In the genomic region with DNA sequence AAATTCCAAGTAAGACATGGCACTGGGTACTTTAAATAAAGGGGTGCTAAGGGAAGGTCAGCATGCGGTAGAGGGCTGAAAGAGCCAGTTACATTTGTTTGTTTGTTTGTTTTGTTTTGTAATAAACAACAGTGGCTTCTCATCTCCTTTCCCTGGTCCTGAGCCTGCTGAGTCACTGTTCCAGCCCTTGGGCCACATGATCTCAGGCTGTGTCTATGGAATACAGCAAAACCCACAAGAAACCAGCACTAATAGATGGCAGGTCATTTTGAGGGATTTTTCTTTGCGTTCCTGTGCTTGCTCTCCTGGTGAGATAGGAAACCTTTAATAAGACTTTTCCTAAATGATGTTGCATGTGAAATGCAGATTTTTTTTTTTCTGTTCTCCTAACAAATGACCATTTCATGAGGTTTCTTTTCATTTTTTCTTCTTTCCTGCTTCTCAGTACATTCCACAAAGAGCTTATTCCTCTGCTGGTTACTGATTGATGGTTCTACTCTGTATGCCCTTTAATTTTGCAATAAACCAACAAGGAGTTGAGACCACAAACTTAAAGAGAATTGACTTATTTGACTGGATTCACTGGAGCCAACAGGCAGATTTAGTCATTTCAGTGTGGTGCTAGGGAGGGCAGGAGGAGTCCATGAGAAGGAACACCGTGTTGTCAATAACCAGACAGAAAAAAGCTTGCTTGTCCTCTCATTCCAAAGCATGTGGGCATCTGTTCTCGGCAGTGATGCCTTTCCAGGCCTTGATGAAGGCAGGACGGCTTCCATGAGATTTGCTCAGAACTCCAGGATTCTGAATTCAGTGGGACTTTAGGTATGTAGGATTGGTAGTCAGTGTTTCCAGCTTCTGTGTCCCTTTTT, we compare ENCODE assay signal across 9 cellular contexts.
DNase-seq lines count a peak whose midpoint lies in the region; ATAC-seq and TF ChIP-seq lines count a peak whose summit lies in the region.
"Had no signal": no experiment of that assay in that cellular context is flagged by ENCODE, and none has a peak within 500 bp of the region (broad histone marks: within the 10 kb centered on the region; RNA-seq: fewer than 3 reads in every experiment).

No MANE protein-coding gene starts in this region.

- H4K91ac ChIP-seq in mesenchymal stem cell (ENCODE audit: low read length) = no peak overlapping the region

- H3K27ac ChIP-seq in mesenchymal stem cell (ENCODE audit: low read length, poor library complexity, severe bottlenecking) = peak overlapping the region; percentile 87

- peak overlapping the region; percentile 56 to 96 for H2BK12ac ChIP-seq in mesenchymal stem cell (ENCODE audit: low read length in 2 of 2)

- no peaks in the 10 kb centered on the region for H3K36me3 ChIP-seq in mesenchymal stem cell (ENCODE audit: control insufficient read depth in 1 of 2, insufficient read depth in 2 of 2, low read depth in 1 of 2, low read length in 2 of 2)

- H3K4ac ChIP-seq in mesenchymal stem cell (ENCODE audit: low read depth in 1 of 2, low read length in 2 of 2) = peak overlapping the region in 1 of 2 experiments; percentile 71

- H2BK120ac ChIP-seq in mesenchymal stem cell (ENCODE audit: low read depth, low read length) = peak overlapping the region; percentile 92

- ATAC-seq in GM21515 (IDR thresholded peaks at IDR 0.05; ENCODE audit: unreplicated experiment) = no peak
- no peak for ATAC-seq in HG02678 (IDR thresholded peaks at IDR 0.05; ENCODE audit: unreplicated experiment)

- TF ChIP-seq CTCF in HFF-Myc (IDR thresholded peaks at IDR 0.05; ENCODE audit: low read depth, low read length, missing control alignments) (no peak), astrocyte of the spinal cord (IDR thresholded peaks at IDR 0.05; ENCODE audit: low read depth, low read length) (no peak)

- DNase-seq in AG08396 (ENCODE audit: low spot score) = peak; percentile 50
- DNase-seq in HFF-Myc (ENCODE audit: extremely low read depth, low read depth) = peak; percentile 43
- DNase-seq in astrocyte of the spinal cord (ENCODE audit: low read depth, low spot score) = peak; percentile 87
- peak; percentile 90 for DNase-seq in mesenchymal stem cell
- no peak for DNase-seq in activated CD4-positive, alpha-beta T cell treated with anti-CD3 and anti-CD28 coated beads, Interleukin-2, amount 50 U/mL, for 1 hour
- no peak for DNase-seq in activated effector memory CD4-positive, alpha-beta T cell treated with anti-CD3 and anti-CD28 coated beads, Interleukin-2, amount 50 U/mL, for 16 hours
- DNase-seq: GOT3 had no signal

- H3K4me2 ChIP-seq in mesenchymal stem cell (ENCODE audit: low read length, poor library complexity, severe bottlenecking) = no peak overlapping the region

- no peak overlapping the region for H2AFZ ChIP-seq in mesenchymal stem cell (ENCODE audit: low read depth, low read length)

- in situ Hi-C loops in astrocyte of the spinal cord (cut with HindIII; ENCODE audit: low sequenced_read_pairs) = no loop called here

- no peaks in the 10 kb centered on the region for H3K79me1 ChIP-seq in mesenchymal stem cell (replicated peaks; ENCODE audit: low read length, poor library complexity, severe bottlenecking)

- H3K23ac ChIP-seq in mesenchymal stem cell (ENCODE audit: low read length in 2 of 2) = no peak overlapping the region

- H3K27me3 ChIP-seq in mesenchymal stem cell (ENCODE audit: control insufficient read depth in 1 of 2, insufficient read depth in 1 of 2, low read length in 2 of 2) = no peaks in the 10 kb centered on the region

- H2BK5ac ChIP-seq in mesenchymal stem cell (ENCODE audit: low read depth, low read length, poor library complexity, severe bottlenecking) = peak overlapping the region; percentile 69

- H3K9me3 ChIP-seq in mesenchymal stem cell (ENCODE audit: control insufficient read depth, low read length) = no peaks in the 10 kb centered on the region

- peak overlapping the region; percentile 16 for H2BK15ac ChIP-seq in mesenchymal stem cell (ENCODE audit: low read depth, poor library complexity, severe bottlenecking)

- peaks cover 6% of the 10 kb centered on the region for H3K4me1 ChIP-seq in mesenchymal stem cell (ENCODE audit: control insufficient read depth, insufficient read depth, low read depth, low read length)

- H3K9ac ChIP-seq in mesenchymal stem cell (ENCODE audit: low read length) = peak overlapping the region; percentile 8

- H4K8ac ChIP-seq in mesenchymal stem cell (ENCODE audit: low read length) = peak overlapping the region; percentile 81

- H2AK5ac ChIP-seq in mesenchymal stem cell (ENCODE audit: low read length, severe bottlenecking) = peak overlapping the region; percentile 94

- H3K4me3 ChIP-seq in HFF-Myc (replicated peaks; ENCODE audit: low read depth, low read length) (no peak overlapping the region), astrocyte of the spinal cord (ENCODE audit: low read depth, low read length) (no peak overlapping the region), mesenchymal stem cell (ENCODE audit: insufficient read depth in 1 of 2, low read depth in 1 of 2, low read length in 2 of 2) (no peak overlapping the region)

- WGBS in mesenchymal stem cell = 76% methylated on average over 4 of the region's 5 CpGs

- peak overlapping the region; percentile 34 to 67 for H3K18ac ChIP-seq in mesenchymal stem cell (ENCODE audit: low read depth in 1 of 2, low read length in 2 of 2)

- no peak overlapping the region for H3K14ac ChIP-seq in mesenchymal stem cell (ENCODE audit: low read length in 2 of 2)

Comparison
In these comparisons a context has a peak if more than half of its experiments do, and no peak if none do; other contexts are left out.
1. DNase-seq: peak in AG08396 (single experiment), HFF-Myc (single experiment), astrocyte of the spinal cord (single experiment) and mesenchymal stem cell (single experiment); none in activated CD4-positive, alpha-beta T cell treated with anti-CD3 and anti-CD28 coated beads, Interleukin-2, amount 50 U/mL, for 1 hour (single experiment) and activated effector memory CD4-positive, alpha-beta T cell treated with anti-CD3 and anti-CD28 coated beads, Interleukin-2, amount 50 U/mL, for 16 hours (single experiment).